Comparison of ENCODE assay signal across 24 cellular contexts in the genomic region with DNA sequence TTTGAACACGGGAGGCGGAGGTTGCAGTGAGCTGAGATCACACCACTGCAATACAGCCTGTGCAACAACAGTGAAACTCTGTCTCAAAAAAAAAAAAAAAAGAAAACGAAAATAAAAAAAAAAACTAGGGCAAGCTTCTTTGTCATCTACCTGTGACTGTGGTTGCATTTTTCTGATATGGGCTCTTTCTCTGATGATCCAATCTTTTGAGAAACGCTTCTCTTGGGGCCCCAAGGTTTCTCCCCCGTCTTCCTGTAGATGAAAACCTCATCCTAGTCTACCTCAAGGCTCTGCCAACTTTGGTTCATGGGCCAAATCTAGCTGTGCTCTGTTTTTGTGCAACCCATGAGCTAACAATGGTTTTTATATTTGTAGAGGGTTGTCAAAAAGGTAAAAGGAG.
A peak's percentile ranks its signal among the peaks of the same experiment; 100 is the strongest.
DNase-seq lines count a peak whose midpoint lies in the region; ATAC-seq and TF ChIP-seq lines count a peak whose summit lies in the region.
"Had no signal": no experiment of that assay in that cellular context is flagged by ENCODE, and none has a peak within 500 bp of the region (broad histone marks: within the 10 kb centered on the region; RNA-seq: fewer than 3 reads in every experiment).

No MANE protein-coding gene starts in this region.

- no peaks in the 10 kb centered on the region for H3K27me3 ChIP-seq in naive thymus-derived CD4-positive, alpha-beta T cell (ENCODE audit: control insufficient read depth in 2 of 2, insufficient read depth in 2 of 2, low read length in 2 of 2)
- no peaks in the 10 kb centered on the region for H3K27me3 ChIP-seq in gastroesophageal sphincter
- H3K27me3 ChIP-seq: cardiac muscle cell, heart right ventricle, vagina had no signal

- POLR2A ChIA-PET in naive thymus-derived CD4-positive, alpha-beta T cell (lab: Charles Lee): interaction anchor here (0.7 kb wide), 1 partner anchor 17 kb away, joined by 3 read pairs; no protein-coding TSS in a partner anchor

- peaks cover 4% of the 10 kb centered on the region for H3K36me3 Mint-ChIP-seq in activated T-helper 1 cell treated with anti-CD3 and anti-CD28 coated beads, Interleukin-12 subunit alpha, Interleukin-12 subunit beta, Interleukin-2, Interleukin-4 antibody, amounts not matched to agents 30 ng/mL and 10 ng/mL and 1 ng/mL, durations not matched to agents 14 hours and 24 hours and 36 hours (ENCODE audit: low read depth)
- H3K36me3 Mint-ChIP-seq in naive thymus-derived CD4-positive, alpha-beta T cell: peaks cover 0 to 28% (median 0%) of the 10 kb centered on the region in 5 donors
- H3K36me3 Mint-ChIP-seq: natural killer cell had no signal

- H3K27ac Mint-ChIP-seq in activated T-helper 1 cell treated with anti-CD3 and anti-CD28 coated beads, Interleukin-12 subunit alpha, Interleukin-12 subunit beta, Interleukin-2, Interleukin-4 antibody, amounts not matched to agents 30 ng/mL and 10 ng/mL and 1 ng/mL, durations not matched to agents 14 hours and 24 hours and 36 hours: peak overlapping the region; percentile 74
- peak overlapping the region; percentile 15 to 92 (median 76) for H3K27ac Mint-ChIP-seq in naive thymus-derived CD4-positive, alpha-beta T cell
- H3K27ac Mint-ChIP-seq: dendritic cell treated with granulocyte-macrophage colony-stimulating factor and Interleukin-4, amounts not matched to agents 40 ng/mL and 50 ng/mL, for 4 days; natural killer cell had no signal

- H3K4me3 Mint-ChIP-seq in activated T-helper 1 cell treated with anti-CD3 and anti-CD28 coated beads, Interleukin-12 subunit alpha, Interleukin-12 subunit beta, Interleukin-2, Interleukin-4 antibody, amounts not matched to agents 30 ng/mL and 10 ng/mL and 1 ng/mL, durations not matched to agents 14 hours and 24 hours and 36 hours: peak overlapping the region; percentile 54
- peak overlapping the region in 9 of 10 donors; percentile 16 to 69 (median 48) for H3K4me3 Mint-ChIP-seq in naive thymus-derived CD4-positive, alpha-beta T cell
- H3K4me3 Mint-ChIP-seq: CD4-positive, CD25-positive, alpha-beta regulatory T cell; dendritic cell treated with granulocyte-macrophage colony-stimulating factor and Interleukin-4, amounts not matched to agents 40 ng/mL and 50 ng/mL, for 4 days; natural killer cell had no signal

- H3K4me3 ChIP-seq in naive thymus-derived CD4-positive, alpha-beta T cell (ENCODE audit: low read length): no peak overlapping the region
- no peak overlapping the region for H3K4me3 ChIP-seq in gastroesophageal sphincter
- H3K4me3 ChIP-seq: cardiac muscle cell, HAP-1, heart right ventricle, vagina had no signal

- TF ChIP-seq CTCF in GM10266 (IDR thresholded peaks at IDR 0.05; ENCODE audit: control insufficient read depth, insufficient read depth, low read depth, missing control alignments) (no peak), gastroesophageal sphincter (IDR thresholded peaks at IDR 0.05) (no peak)

- H3K36me3 ChIP-seq in naive thymus-derived CD4-positive, alpha-beta T cell (ENCODE audit: control insufficient read depth in 2 of 3, insufficient read depth in 3 of 3, low read length in 3 of 3): peaks cover 0 to 10% (median 0%) of the 10 kb centered on the region in 3 experiments
- H3K36me3 ChIP-seq in gastroesophageal sphincter: peaks cover 0 to 20% of the 10 kb centered on the region in 2 donors
- H3K36me3 ChIP-seq: cardiac muscle cell, HAP-1, vagina had no signal

- WGBS in gastroesophageal sphincter (ENCODE audit: low coverage in 1 of 2), 2 donors: 90 to 100% methylated on average over 2 to 5 of the region's 5 CpGs

- peak overlapping the region; percentile 2 for H3K27ac ChIP-seq in naive thymus-derived CD4-positive, alpha-beta T cell (ENCODE audit: low read depth, low read length)
- H3K27ac ChIP-seq in gastroesophageal sphincter: no peak overlapping the region
- H3K27ac ChIP-seq: cardiac muscle cell, heart right ventricle, vagina had no signal

- peaks cover 0 to 10% of the 10 kb centered on the region in 2 donors for H3K4me1 ChIP-seq in naive thymus-derived CD4-positive, alpha-beta T cell (ENCODE audit: control insufficient read depth in 2 of 2, insufficient read depth in 2 of 2, low read length in 2 of 2)
- peaks cover 2 to 32% (median 11%) of the 10 kb centered on the region in 3 donors for H3K4me1 ChIP-seq in gastroesophageal sphincter
- H3K4me1 ChIP-seq: HAP-1 had no signal

- no peak for TF ChIP-seq POLR2A in gastroesophageal sphincter (IDR thresholded peaks at IDR 0.05)

- H3K9me3 Mint-ChIP-seq in activated T-helper 1 cell treated with anti-CD3 and anti-CD28 coated beads, Interleukin-12 subunit alpha, Interleukin-12 subunit beta, Interleukin-2, Interleukin-4 antibody, amounts not matched to agents 30 ng/mL and 10 ng/mL and 1 ng/mL, durations not matched to agents 14 hours and 24 hours and 36 hours: no peaks in the 10 kb centered on the region
- no peaks in the 10 kb centered on the region for H3K9me3 Mint-ChIP-seq in naive thymus-derived CD4-positive, alpha-beta T cell
- H3K9me3 Mint-ChIP-seq: CD4-positive, CD25-positive, alpha-beta regulatory T cell; dendritic cell treated with granulocyte-macrophage colony-stimulating factor and Interleukin-4, amounts not matched to agents 40 ng/mL and 50 ng/mL, for 4 days; natural killer cell had no signal

- CTCF ChIA-PET in naive thymus-derived CD4-positive, alpha-beta T cell (lab: Charles Lee): interaction anchor here (0.6 to 0.8 kb wide), 2 partner anchors 18 to 630 kb away, joined by 3 to 4 read pairs; no protein-coding TSS in a partner anchor

- H3K27me3 Mint-ChIP-seq in activated T-helper 1 cell treated with anti-CD3 and anti-CD28 coated beads, Interleukin-12 subunit alpha, Interleukin-12 subunit beta, Interleukin-2, Interleukin-4 antibody, amounts not matched to agents 30 ng/mL and 10 ng/mL and 1 ng/mL, durations not matched to agents 14 hours and 24 hours and 36 hours (ENCODE audit: insufficient read depth): peaks cover 1% of the 10 kb centered on the region
- no peaks in the 10 kb centered on the region for H3K27me3 Mint-ChIP-seq in naive thymus-derived CD4-positive, alpha-beta T cell
- H3K27me3 Mint-ChIP-seq: CD4-positive, CD25-positive, alpha-beta regulatory T cell had no signal

- no peaks in the 10 kb centered on the region for H3K9me3 ChIP-seq in naive thymus-derived CD4-positive, alpha-beta T cell (ENCODE audit: control insufficient read depth in 2 of 3, low read length in 3 of 3)
- no peaks in the 10 kb centered on the region for H3K9me3 ChIP-seq in gastroesophageal sphincter
- H3K9me3 ChIP-seq: HAP-1, heart right ventricle, vagina had no signal

- H3K4me1 Mint-ChIP-seq in activated T-helper 1 cell treated with anti-CD3 and anti-CD28 coated beads, Interleukin-12 subunit alpha, Interleukin-12 subunit beta, Interleukin-2, Interleukin-4 antibody, amounts not matched to agents 30 ng/mL and 10 ng/mL and 1 ng/mL, durations not matched to agents 14 hours and 24 hours and 36 hours (ENCODE audit: low read depth): peaks cover 17% of the 10 kb centered on the region
- peaks cover 14 to 36% (median 21%) of the 10 kb centered on the region in 7 donors for H3K4me1 Mint-ChIP-seq in naive thymus-derived CD4-positive, alpha-beta T cell

- peak; percentile 69 for ATAC-seq in naive thymus-derived CD4-positive, alpha-beta T cell
- ATAC-seq in HG02981 (IDR thresholded peaks at IDR 0.05; ENCODE audit: unreplicated experiment) (no peak), gastroesophageal sphincter (no peak)
- ATAC-seq: heart right ventricle, left colon, natural killer cell had no signal

- DNase-seq in stimulated activated CD4-positive, alpha-beta T cell treated with anti-CD3 and anti-CD28 coated beads, Interleukin-2, amount 100 ng/mL, for 24 hours: peak; percentile 24 to 39
- no peak for DNase-seq in stimulated activated CD4-positive, alpha-beta T cell treated with anti-CD3 and anti-CD28 coated beads, Interleukin-12 subunit alpha, Interleukin-12 subunit beta, amount 100 ng/mL, for 4 hours
- no peak for DNase-seq in activated T-helper 1 cell treated with anti-CD3 and anti-CD28 coated beads, Interleukin-12 subunit alpha, Interleukin-12 subunit beta, Interleukin-2, Interleukin-4 antibody, amounts not matched to agents 30 ng/mL and 10 ng/mL and 1 ng/mL, durations not matched to agents 14 hours and 24 hours and 36 hours (ENCODE audit: low spot score)
- DNase-seq in naive thymus-derived CD4-positive, alpha-beta T cell: peak in 6 of 9 donors; percentile 27 to 48 (median 41)
- DNase-seq in GM10266 (ENCODE audit: extremely low spot score): no peak
- DNase-seq: activated CD8-positive, alpha-beta memory T cell treated with anti-CD3 and anti-CD28 coated beads for 24 hours; anterior cingulate cortex; DMS153; GDM1; heart right ventricle; left colon; natural killer cell; NCI-H1105 treated with DMSO at 0.1 percent for 48 hours; NCI-H2029 treated with DMSO at 0.1 percent for 48 hours; retina; SHP77 treated with DMSO at 0.1 percent for 48 hours; SW 1271 had no signal

- intact Hi-C loops in activated T-helper 1 cell treated with anti-CD3 and anti-CD28 coated beads, Interleukin-12 subunit alpha, Interleukin-12 subunit beta, Interleukin-2, Interleukin-4 antibody, amounts not matched to agents 30 ng/mL and 10 ng/mL and 1 ng/mL, durations not matched to agents 14 hours and 24 hours and 36 hours (cut with micrococcal nuclease): loop anchor here (1.0 kb wide), 3 partner anchors 12 to 38 kb away; no protein-coding TSS in a partner anchor
- intact Hi-C loops in naive thymus-derived CD4-positive, alpha-beta T cell (cut with micrococcal nuclease): loop anchor here in 1 of 2 donors (5.0 kb wide), 1 partner anchor 40 kb away; no protein-coding TSS in a partner anchor

- TF ChIP-seq EP300 in gastroesophageal sphincter (IDR thresholded peaks at IDR 0.05): no peak

Comparison
In these comparisons a context has a peak if more than half of its experiments do, and no peak if none do; other contexts are left out.
1. DNase-seq: peak in stimulated activated CD4-positive, alpha-beta T cell treated with anti-CD3 and anti-CD28 coated beads, Interleukin-2, amount 100 ng/mL, for 24 hours (2 of 2) and naive thymus-derived CD4-positive, alpha-beta T cell (6 of 9); none in stimulated activated CD4-positive, alpha-beta T cell treated with anti-CD3 and anti-CD28 coated beads, Interleukin-12 subunit alpha, Interleukin-12 subunit beta, amount 100 ng/mL, for 4 hours (single experiment), activated T-helper 1 cell treated with anti-CD3 and anti-CD28 coated beads, Interleukin-12 subunit alpha, Interleukin-12 subunit beta, Interleukin-2, Interleukin-4 antibody, amounts not matched to agents 30 ng/mL and 10 ng/mL and 1 ng/mL, durations not matched to agents 14 hours and 24 hours and 36 hours (single experiment) and GM10266 (single experiment).